Comparison of ENCODE assay signal across 8 cellular contexts in the genomic region with DNA sequence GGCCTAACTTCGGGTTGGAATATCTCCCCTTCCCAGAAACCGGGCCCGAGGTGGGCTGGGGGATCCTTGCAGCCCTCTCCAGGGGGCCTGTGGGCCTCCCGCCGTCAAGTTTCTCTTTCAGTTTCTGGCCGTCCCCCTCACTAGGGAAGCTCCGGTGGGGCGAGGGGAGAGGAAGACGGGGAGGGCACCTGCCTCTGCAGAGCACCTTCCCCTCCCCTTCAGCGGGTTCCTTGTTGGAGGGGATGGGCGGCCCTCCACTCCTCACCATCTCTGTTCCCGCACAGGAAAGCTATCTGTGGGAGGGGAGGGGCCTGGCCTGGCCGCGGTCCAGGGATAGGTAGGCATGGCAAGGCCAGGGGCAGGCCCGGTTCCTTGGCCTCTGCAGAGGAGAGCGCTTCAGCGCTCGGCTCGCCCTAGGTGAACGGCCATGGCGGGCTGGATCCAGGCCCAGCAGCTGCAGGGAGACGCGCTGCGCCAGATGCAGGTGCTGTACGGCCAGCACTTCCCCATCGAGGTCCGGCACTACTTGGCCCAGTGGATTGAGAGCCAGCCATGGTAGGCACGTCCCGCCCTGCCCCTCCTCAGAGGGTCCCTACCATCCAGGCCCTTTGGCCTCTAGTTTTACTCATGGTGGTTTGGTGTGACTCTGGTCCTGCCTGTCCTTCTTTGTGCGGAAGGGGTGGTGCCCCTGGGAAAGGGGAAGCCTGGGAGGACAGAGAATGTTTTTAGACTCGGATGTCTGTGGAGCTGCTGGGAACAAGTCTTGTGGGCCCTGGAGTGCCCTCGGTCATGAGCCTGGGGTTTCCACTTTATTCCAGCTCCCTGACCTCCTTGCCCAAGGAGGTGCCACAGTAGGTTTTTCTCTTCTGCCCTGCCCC. TPM values are rescaled to one million over a fixed set of nuclear protein-coding genes. Genes with fewer than 3 reads are reported as not detected.
DNase-seq lines count a peak whose midpoint lies in the region; ATAC-seq lines count a peak whose summit lies in the region.

No MANE protein-coding gene starts in this region.

- H3K36me3 ChIP-seq in duodenal mucosa (ENCODE audit: control insufficient read depth in 1 of 2, insufficient read depth in 2 of 2, low read length in 2 of 2), result peaks cover 5 to 11% of the 10 kb centered on the region in 2 donors
- H3K36me3 ChIP-seq in thymus (ENCODE audit: control insufficient read depth, insufficient read depth), result peaks cover 8% of the 10 kb centered on the region

- H3K4me1 ChIP-seq in duodenal mucosa (ENCODE audit: control insufficient read depth in 1 of 2, insufficient read depth in 2 of 2, low read length in 2 of 2), result peaks cover 31 to 32% of the 10 kb centered on the region in 2 donors
- peaks cover 27% of the 10 kb centered on the region for H3K4me1 ChIP-seq in thymus (ENCODE audit: control insufficient read depth, insufficient read depth, low read length)

- H3K27me3 Mint-ChIP-seq in naive B cell, result no peaks in the 10 kb centered on the region

- H3K27ac Mint-ChIP-seq in naive B cell, result peak overlapping the region; percentile 64 to 95 (median 90)

- DNase-seq in NCI-H510A (lab: John Stamatoyannopoulos, UW) (peak; percentile 34), NCI-H510A treated with DMSO at 0.1 percent for 48 hours (lab: John Stamatoyannopoulos, UW) (no peak), naive B cell (peak; percentile 58), putamen (ENCODE audit: low spot score) (no peak)
- DNase-seq in activated CD4-positive, CD25-positive, alpha-beta regulatory T cell (lab: John Stamatoyannopoulos, UW), result peak in 3 of 4 experiments; percentile 22 to 46 (median 26)

- H3K4me3 ChIP-seq in duodenal mucosa (ENCODE audit: low read depth in 1 of 2, low read length in 2 of 2) (peak overlapping the region; percentile 72 to 73), thymus (ENCODE audit: low read length) (peak overlapping the region; percentile 72)

- peak overlapping the region; percentile 57 to 59 for H3K9ac ChIP-seq in duodenal mucosa (ENCODE audit: low read depth in 1 of 2, low read length in 2 of 2)

- H3K27ac ChIP-seq in duodenal mucosa (ENCODE audit: low read depth, low read length), result peak overlapping the region; percentile 75
- H3K27ac ChIP-seq in thymus (ENCODE audit: low read depth), result peak overlapping the region; percentile 92

- H3K27me3 ChIP-seq in duodenal mucosa (ENCODE audit: control insufficient read depth in 1 of 2, insufficient read depth in 2 of 2, low read length in 2 of 2), result no peaks in the 10 kb centered on the region
- peaks cover 2% of the 10 kb centered on the region for H3K27me3 ChIP-seq in thymus (ENCODE audit: control insufficient read depth, insufficient read depth)

- H3K4me1 Mint-ChIP-seq in naive B cell, result peaks cover 36 to 55% (median 46%) of the 10 kb centered on the region in 3 donors

- no peaks in the 10 kb centered on the region for H3K9me3 Mint-ChIP-seq in naive B cell

- H3K9me3 ChIP-seq in duodenal mucosa (ENCODE audit: control insufficient read depth in 1 of 2, low read length in 2 of 2) (no peaks in the 10 kb centered on the region), thymus (ENCODE audit: control insufficient read depth) (no peaks in the 10 kb centered on the region)

- ATAC-seq in naive B cell (ENCODE audit: low read depth in 2 of 2), result peak; percentile 34 to 38
- ATAC-seq in GM21576 (IDR thresholded peaks at IDR 0.05; ENCODE audit: unreplicated experiment), result no peak

- H3K4me3 Mint-ChIP-seq in naive B cell, result peak overlapping the region; percentile 86 to 96 (median 88)

- no peaks in the 10 kb centered on the region for H3K36me3 Mint-ChIP-seq in naive B cell

- 17% methylated on average over 32 of the region's 32 CpGs for WGBS in thymus

RNA-seq across cellular contexts. Expression of a gene that starts 0.9 kb away (rescaled TPM):
- 10 to 100 TPM; 24.6 to 53.2 (median 45.2) TPM for polyA plus RNA-seq in naive B cell (ENCODE audit: low read depth in 6 of 6)
- 37.6 TPM for polyA plus RNA-seq in thymus

RNA-seq across cellular contexts. Expression of a gene that starts 13.0 kb away (rescaled TPM):
- 10 to 100 TPM; 22.8 to 52.6 (median 42.6) TPM for polyA plus RNA-seq in naive B cell (ENCODE audit: low read depth in 6 of 6)
- polyA plus RNA-seq in thymus, result 51.6 TPM

Comparison
In these comparisons a context has a peak if more than half of its experiments do, and no peak if none do; other contexts are left out.
1. DNase-seq: peak in NCI-H510A (single experiment), activated CD4-positive, CD25-positive, alpha-beta regulatory T cell (3 of 4) and naive B cell (single experiment); none in NCI-H510A treated with DMSO at 0.1 percent for 48 hours (single experiment) and putamen (single experiment).